Comparison of ENCODE assay signal across 27 cellular contexts in the genomic region with DNA sequence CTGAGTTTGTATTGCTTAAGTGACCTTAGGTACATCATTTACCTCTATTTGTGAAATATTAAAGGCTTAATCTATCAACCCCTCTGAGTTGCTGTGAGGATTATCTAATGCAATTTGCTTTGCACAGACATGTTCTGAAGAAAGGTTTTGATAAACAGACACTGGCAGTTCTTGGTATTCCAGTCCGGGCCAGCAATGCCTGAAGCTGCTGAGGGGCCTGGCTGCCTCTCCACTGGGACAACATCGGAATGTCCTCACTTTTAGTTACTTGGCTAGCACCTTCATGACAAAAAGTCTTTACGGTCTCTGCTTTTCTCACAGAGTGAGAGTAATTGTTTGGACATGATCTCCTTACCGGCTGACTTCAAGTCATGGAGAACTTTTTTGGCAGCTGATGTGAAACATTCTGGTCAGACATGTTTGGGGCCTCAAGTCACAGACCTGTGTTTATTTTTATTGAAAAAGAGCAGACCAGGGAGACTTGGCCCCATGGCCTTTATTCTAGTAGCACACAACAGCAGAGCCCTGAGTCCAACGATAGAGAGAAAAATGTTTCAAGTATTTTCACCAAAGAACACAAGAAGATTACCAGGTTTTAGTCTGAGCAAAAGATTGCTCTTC.
"Had no signal": no experiment of that assay in that cellular context is flagged by ENCODE, and none has a peak within 500 bp of the region (broad histone marks: within the 10 kb centered on the region; RNA-seq: fewer than 3 reads in every experiment).

No MANE protein-coding gene starts in this region.

- H3K4me3 Mint-ChIP-seq: activated CD4-positive, alpha-beta T cell treated with anti-CD3 and anti-CD28 coated beads for 36 hours; activated CD8-positive, alpha-beta T cell treated with anti-CD3 and anti-CD28 coated beads for 36 hours; activated naive CD4-positive, alpha-beta T cell treated with anti-CD3 and anti-CD28 coated beads, Interleukin-2, amount 10 ng/mL, durations not matched to agents 7 days and 5 days; activated naive CD8-positive, alpha-beta T cell treated with anti-CD3 and anti-CD28 coated beads for 36 hours; activated T-cell treated with anti-CD3 and anti-CD28 coated beads, Interleukin-2, amount 50 U/mL, for 72 hours had no signal

- DNase-seq: activated CD4-positive, alpha-beta T cell treated with anti-CD3 and anti-CD28 coated beads for 36 hours; activated CD4-positive, alpha-beta T cell treated with anti-CD3 and anti-CD28 coated beads, Interleukin-2, amount 50 U/mL, for 1 hour; activated CD8-positive, alpha-beta memory T cell treated with anti-CD3 and anti-CD28 coated beads, Interleukin-2, amount 50 U/mL, for 4 hours; activated CD8-positive, alpha-beta T cell treated with anti-CD3 and anti-CD28 coated beads for 36 hours; activated gamma-delta T cell treated with Interleukin-2 at 50 U/mL for 16 hours; activated naive CD4-positive, alpha-beta T cell treated with anti-CD3 and anti-CD28 coated beads, Interleukin-2, amount 10 ng/mL, durations not matched to agents 7 days and 5 days; activated naive CD8-positive, alpha-beta T cell treated with anti-CD3 and anti-CD28 coated beads for 36 hours; activated T-cell treated with anti-CD3 and anti-CD28 coated beads, Interleukin-2, amount 50 U/mL, for 72 hours; brain microvascular endothelial cell; caudate nucleus; Karpas-422; NCI-H146; NCI-H2029; NCI-H2107; NCI-H2171 treated with DMSO at 0.1 percent for 48 hours; NCI-H345; NCI-H510A; NCI-H69; Peyer's patch; Right ventricle myocardium superior; SJCRH30; SK-N-SH; T-helper 1 cell had no signal

- H3K4me2 ChIP-seq: SK-N-SH had no signal

- H3K4me3 ChIP-seq: K562, Peyer's patch, SJCRH30 had no signal

- H3K27ac Mint-ChIP-seq: activated CD4-positive, alpha-beta T cell treated with anti-CD3 and anti-CD28 coated beads for 36 hours; activated CD8-positive, alpha-beta T cell treated with anti-CD3 and anti-CD28 coated beads for 36 hours; activated naive CD4-positive, alpha-beta T cell treated with anti-CD3 and anti-CD28 coated beads, Interleukin-2, amount 10 ng/mL, durations not matched to agents 7 days and 5 days; activated naive CD8-positive, alpha-beta T cell treated with anti-CD3 and anti-CD28 coated beads for 36 hours; activated T-cell treated with anti-CD3 and anti-CD28 coated beads, Interleukin-2, amount 50 U/mL, for 72 hours; activated T-helper 2 cell treated with anti-CD3 and anti-CD28 coated beads, Interferon-gamma antibody, Interleukin-2, Interleukin-4, amounts not matched to agents 10 μg/mL and 5 μg/mL and 100 μg/mL, durations not matched to agents 14 hours and 24 hours and 36 hours had no signal

- H3K9me3 ChIP-seq: Peyer's patch, SJCRH30, SK-N-SH had no signal

- H3K27me3 Mint-ChIP-seq: activated CD4-positive, alpha-beta T cell treated with anti-CD3 and anti-CD28 coated beads for 36 hours; activated CD8-positive, alpha-beta T cell treated with anti-CD3 and anti-CD28 coated beads for 36 hours; activated naive CD4-positive, alpha-beta T cell treated with anti-CD3 and anti-CD28 coated beads, Interleukin-2, amount 10 ng/mL, durations not matched to agents 7 days and 5 days; activated naive CD8-positive, alpha-beta T cell treated with anti-CD3 and anti-CD28 coated beads for 36 hours had no signal

- H3K27me3 ChIP-seq: brain microvascular endothelial cell, Peyer's patch, SJCRH30 had no signal

- H3K4me1 ChIP-seq: Peyer's patch, SJCRH30 had no signal

- H3K36me3 ChIP-seq: brain microvascular endothelial cell, Peyer's patch, SJCRH30 had no signal

- H3K27ac ChIP-seq: brain microvascular endothelial cell, Peyer's patch, RWPE1, SJCRH30, VCaP had no signal

- H3K36me3 Mint-ChIP-seq: activated naive CD4-positive, alpha-beta T cell treated with anti-CD3 and anti-CD28 coated beads, Interleukin-2, amount 10 ng/mL, durations not matched to agents 7 days and 5 days; activated naive CD8-positive, alpha-beta T cell treated with anti-CD3 and anti-CD28 coated beads for 36 hours had no signal

- ATAC-seq: activated CD4-positive, alpha-beta T cell treated with anti-CD3 and anti-CD28 coated beads for 36 hours; activated CD8-positive, alpha-beta T cell treated with anti-CD3 and anti-CD28 coated beads for 36 hours; activated T-cell treated with anti-CD3 and anti-CD28 coated beads, Interleukin-2, amount 50 U/mL, for 72 hours; K562 had no signal

- H3K9ac ChIP-seq: SK-N-SH had no signal

- H3K9me3 Mint-ChIP-seq: activated naive CD4-positive, alpha-beta T cell treated with anti-CD3 and anti-CD28 coated beads, Interleukin-2, amount 10 ng/mL, durations not matched to agents 7 days and 5 days had no signal

- H3K4me1 Mint-ChIP-seq: activated CD4-positive, alpha-beta T cell treated with anti-CD3 and anti-CD28 coated beads for 36 hours; activated naive CD4-positive, alpha-beta T cell treated with anti-CD3 and anti-CD28 coated beads, Interleukin-2, amount 10 ng/mL, durations not matched to agents 7 days and 5 days; activated naive CD8-positive, alpha-beta T cell treated with anti-CD3 and anti-CD28 coated beads for 36 hours had no signal
